Comparison of ENCODE assay signal across 4 cellular contexts in genomic region chr16:46632778-46633733, GRCh38.
TF ChIP-seq lines count a peak whose summit lies in the region.

No MANE protein-coding gene starts in this region.

TF ChIP-seq in GM23338, 12 proteins besides CTCF, POLR2A, EP300 and RAD21:
- no peak for TF ChIP-seq ZNF114 (CRISPR knock-in tag; IDR thresholded peaks at IDR 0.05)
- peak; percentile 53 for TF ChIP-seq POLR2AphosphoS5 (IDR thresholded peaks at IDR 0.05; ENCODE audit: low read depth)
- TF ChIP-seq CREB1 (CRISPR knock-in tag; IDR thresholded peaks at IDR 0.05; ENCODE audit: low read depth): peak; percentile 17; the same call in 1 of the 2 replicates
- TF ChIP-seq STAT1 (IDR thresholded peaks at IDR 0.05; ENCODE audit: unreplicated experiment): no peak
- no peak for TF ChIP-seq EZH2phosphoT487 (IDR thresholded peaks at IDR 0.05; ENCODE audit: unreplicated experiment)
- TF ChIP-seq ETS1 (IDR thresholded peaks at IDR 0.05): no peak
- no peak for TF ChIP-seq EZH2 (IDR thresholded peaks at IDR 0.05; ENCODE audit: low read depth, unreplicated experiment)
- no peak for TF ChIP-seq NANOG (IDR thresholded peaks at IDR 0.05; ENCODE audit: borderline replicate concordance)
- TF ChIP-seq ZNF331 (CRISPR knock-in tag; IDR thresholded peaks at IDR 0.05; ENCODE audit: low read depth): no peak

TF ChIP-seq in H1, 55 proteins besides CTCF, POLR2A, EP300 and RAD21 (continues in another document):
- TF ChIP-seq E2F6 (IDR thresholded peaks at IDR 0.05): no peak
- peak in 1 of 2 experiments; percentile 82; a peak in 1 of 4 replicates for TF ChIP-seq SIN3A (conservative IDR thresholded peaks at IDR 0.05 in 1 of 2, IDR thresholded peaks at IDR 0.05 in 1 of 2; ENCODE audit: low read depth in 1 of 2, low read length in 2 of 2)
- no peak for TF ChIP-seq RXRA (IDR thresholded peaks at IDR 0.05; ENCODE audit: insufficient read depth, low read depth, low read length)
- no peak for TF ChIP-seq ATF3 (IDR thresholded peaks at IDR 0.05; ENCODE audit: insufficient read depth, low read depth, low read length)
- TF ChIP-seq CBX8 (IDR thresholded peaks at IDR 0.05; ENCODE audit: borderline replicate concordance, low read depth, low read length): no peak
- no peak for TF ChIP-seq RBBP5 (IDR thresholded peaks at IDR 0.05; ENCODE audit: borderline replicate concordance, low read depth, low read length)
- TF ChIP-seq TCF12 (IDR thresholded peaks at IDR 0.05; ENCODE audit: low read depth, low read length): no peak
- TF ChIP-seq FOSL1 (IDR thresholded peaks at IDR 0.05; ENCODE audit: insufficient read depth, low read depth, low read length): no peak
- TF ChIP-seq YY1 (IDR thresholded peaks at IDR 0.05; ENCODE audit: low read depth, low read length): no peak
- no peak for TF ChIP-seq CHD1 (IDR thresholded peaks at IDR 0.05; ENCODE audit: low read depth, low read length)
- TF ChIP-seq SP1 (IDR thresholded peaks at IDR 0.05; ENCODE audit: low read depth, low read length): no peak; the same call in 1 of the 2 replicates
- TF ChIP-seq CTBP2 (IDR thresholded peaks at IDR 0.05; ENCODE audit: borderline replicate concordance, insufficient read depth, insufficient read length, low read length): peak; percentile 54
- TF ChIP-seq RFX5 (IDR thresholded peaks at IDR 0.05; ENCODE audit: borderline replicate concordance, low read depth, low read length): no peak
- TF ChIP-seq NANOG (IDR thresholded peaks at IDR 0.05; ENCODE audit: insufficient read depth, low read depth, low read length, poor library complexity, severe bottlenecking): no peak
- TF ChIP-seq POLR2AphosphoS5 (IDR thresholded peaks at IDR 0.05; ENCODE audit: low read depth, low read length): peak; percentile 86
- TF ChIP-seq PHF8 (conservative IDR thresholded peaks at IDR 0.05; ENCODE audit: low read depth, low read length): no peak
- TF ChIP-seq SP2 (IDR thresholded peaks at IDR 0.05; ENCODE audit: low read length): no peak
- no peak for TF ChIP-seq EZH2 (IDR thresholded peaks at IDR 0.05; ENCODE audit: low read depth, low read length, severe bottlenecking)
- TF ChIP-seq KDM1A (IDR thresholded peaks at IDR 0.05; ENCODE audit: borderline replicate concordance, low read length): no peak
- TF ChIP-seq SUZ12 (IDR thresholded peaks at IDR 0.05; ENCODE audit: low read length): no peak
- TF ChIP-seq POU5F1 (IDR thresholded peaks at IDR 0.05; ENCODE audit: low read depth, low read length): no peak
- TF ChIP-seq BRCA1 (IDR thresholded peaks at IDR 0.05; ENCODE audit: low read depth, low read length): no peak
- TF ChIP-seq TEAD4 (IDR thresholded peaks at IDR 0.05; ENCODE audit: low read depth, low read length): no peak

TF ChIP-seq in SK-N-SH treated with all-trans-retinoic acid at 6 μM for 48 hours, 23 proteins besides CTCF, POLR2A, EP300 and RAD21:
- TF ChIP-seq ZFP30 (CRISPR knock-in tag; IDR thresholded peaks at IDR 0.05): no peak
- no peak for TF ChIP-seq PPARA (CRISPR knock-in tag; IDR thresholded peaks at IDR 0.05; ENCODE audit: borderline replicate concordance)
- no peak for TF ChIP-seq ISL1 (CRISPR knock-in tag; IDR thresholded peaks at IDR 0.05)
- TF ChIP-seq ESRRG (CRISPR knock-in tag; IDR thresholded peaks at IDR 0.05): no peak
- no peak for TF ChIP-seq CSDC2 (CRISPR knock-in tag; IDR thresholded peaks at IDR 0.05)
- TF ChIP-seq TOX (CRISPR knock-in tag; IDR thresholded peaks at IDR 0.05; ENCODE audit: borderline replicate concordance): no peak
- no peak for TF ChIP-seq TCF4 (CRISPR knock-in tag; IDR thresholded peaks at IDR 0.05; ENCODE audit: borderline replicate concordance)
- TF ChIP-seq, protein P1, sequence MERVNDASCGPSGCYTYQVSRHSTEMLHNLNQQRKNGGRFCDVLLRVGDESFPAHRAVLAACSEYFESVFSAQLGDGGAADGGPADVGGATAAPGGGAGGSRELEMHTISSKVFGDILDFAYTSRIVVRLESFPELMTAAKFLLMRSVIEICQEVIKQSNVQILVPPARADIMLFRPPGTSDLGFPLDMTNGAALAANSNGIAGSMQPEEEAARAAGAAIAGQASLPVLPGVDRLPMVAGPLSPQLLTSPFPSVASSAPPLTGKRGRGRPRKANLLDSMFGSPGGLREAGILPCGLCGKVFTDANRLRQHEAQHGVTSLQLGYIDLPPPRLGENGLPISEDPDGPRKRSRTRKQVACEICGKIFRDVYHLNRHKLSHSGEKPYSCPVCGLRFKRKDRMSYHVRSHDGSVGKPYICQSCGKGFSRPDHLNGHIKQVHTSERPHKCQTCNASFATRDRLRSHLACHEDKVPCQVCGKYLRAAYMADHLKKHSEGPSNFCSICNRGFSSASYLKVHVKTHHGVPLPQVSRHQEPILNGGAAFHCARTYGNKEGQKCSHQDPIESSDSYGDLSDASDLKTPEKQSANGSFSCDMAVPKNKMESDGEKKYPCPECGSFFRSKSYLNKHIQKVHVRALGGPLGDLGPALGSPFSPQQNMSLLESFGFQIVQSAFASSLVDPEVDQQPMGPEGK (CRISPR knock-in tag; IDR thresholded peaks at IDR 0.05; ENCODE audit: borderline replicate concordance): no peak
- TF ChIP-seq TSHZ2 (CRISPR knock-in tag; IDR thresholded peaks at IDR 0.05): no peak
- TF ChIP-seq GLIS3 (CRISPR knock-in tag; IDR thresholded peaks at IDR 0.05): no peak
- no peak for TF ChIP-seq ZNF8 (CRISPR knock-in tag; IDR thresholded peaks at IDR 0.05)
- TF ChIP-seq ZNF565 (CRISPR knock-in tag; conservative IDR thresholded peaks at IDR 0.05; ENCODE audit: low read depth): no peak
- TF ChIP-seq ZC3H10 (CRISPR knock-in tag; IDR thresholded peaks at IDR 0.05): no peak
- no peak for TF ChIP-seq RARB (CRISPR knock-in tag; IDR thresholded peaks at IDR 0.05)
- no peak for TF ChIP-seq ZNF70 (CRISPR knock-in tag; IDR thresholded peaks at IDR 0.05)
- no peak for TF ChIP-seq BACH2 (CRISPR knock-in tag; IDR thresholded peaks at IDR 0.05; ENCODE audit: borderline replicate concordance)
TF ChIP-seq in SK-N-SH treated with all-trans-retinoic acid at 6 μM for 48 hours: peak in this region for 0.

TF ChIP-seq in SK-N-SH, 30 proteins besides CTCF, POLR2A, EP300 and RAD21:
- TF ChIP-seq MXI1 (IDR thresholded peaks at IDR 0.05; ENCODE audit: low read depth, low read length) (no peak), SIN3A (IDR thresholded peaks at IDR 0.05; ENCODE audit: borderline replicate concordance, low read depth, low read length) (no peak), RFX5 (IDR thresholded peaks at IDR 0.05; ENCODE audit: low read length) (no peak), MAX (IDR thresholded peaks at IDR 0.05; ENCODE audit: low read depth) (no peak), PBX3 (IDR thresholded peaks at IDR 0.05) (no peak), CHD2 (IDR thresholded peaks at IDR 0.05; ENCODE audit: low read length, partially characterized antibody) (no peak), TCF12 (IDR thresholded peaks at IDR 0.05) (no peak), MEF2A (IDR thresholded peaks at IDR 0.05; ENCODE audit: borderline replicate concordance, low read depth) (no peak), RXRA (IDR thresholded peaks at IDR 0.05; ENCODE audit: borderline replicate concordance, low read depth) (no peak), YY1 (IDR thresholded peaks at IDR 0.05; ENCODE audit: low read depth) (no peak), POLR2AphosphoS5 (IDR thresholded peaks at IDR 0.05; ENCODE audit: low read depth, low read length) (no peak), JUND (IDR thresholded peaks at IDR 0.05) (no peak), TAF1 (IDR thresholded peaks at IDR 0.05; ENCODE audit: borderline replicate concordance, low read depth, low read length) (no peak), IRF3 (IDR thresholded peaks at IDR 0.05; ENCODE audit: low read depth, low read length) (no peak), RCOR1 (IDR thresholded peaks at IDR 0.05; ENCODE audit: low read length) (no peak), NFIC (IDR thresholded peaks at IDR 0.05; ENCODE audit: borderline replicate concordance) (no peak), GATA2 (CRISPR knock-in tag; IDR thresholded peaks at IDR 0.05) (no peak)
- TF ChIP-seq, protein P2, sequence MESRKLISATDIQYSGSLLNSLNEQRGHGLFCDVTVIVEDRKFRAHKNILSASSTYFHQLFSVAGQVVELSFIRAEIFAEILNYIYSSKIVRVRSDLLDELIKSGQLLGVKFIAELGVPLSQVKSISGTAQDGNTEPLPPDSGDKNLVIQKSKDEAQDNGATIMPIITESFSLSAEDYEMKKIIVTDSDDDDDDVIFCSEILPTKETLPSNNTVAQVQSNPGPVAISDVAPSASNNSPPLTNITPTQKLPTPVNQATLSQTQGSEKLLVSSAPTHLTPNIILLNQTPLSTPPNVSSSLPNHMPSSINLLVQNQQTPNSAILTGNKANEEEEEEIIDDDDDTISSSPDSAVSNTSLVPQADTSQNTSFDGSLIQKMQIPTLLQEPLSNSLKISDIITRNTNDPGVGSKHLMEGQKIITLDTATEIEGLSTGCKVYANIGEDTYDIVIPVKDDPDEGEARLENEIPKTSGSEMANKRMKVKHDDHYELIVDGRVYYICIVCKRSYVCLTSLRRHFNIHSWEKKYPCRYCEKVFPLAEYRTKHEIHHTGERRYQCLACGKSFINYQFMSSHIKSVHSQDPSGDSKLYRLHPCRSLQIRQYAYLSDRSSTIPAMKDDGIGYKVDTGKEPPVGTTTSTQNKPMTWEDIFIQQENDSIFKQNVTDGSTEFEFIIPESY (IDR thresholded peaks at IDR 0.05; ENCODE audit: borderline replicate concordance, low read depth): no peak
TF ChIP-seq in SK-N-SH: peak in this region for 0.
